In genomic region chr1:226736908-226737818, GRCh38 we compare ENCODE assay signal across 8 cellular contexts. TPM values are rescaled to one million over a fixed set of nuclear protein-coding genes. Genes with fewer than 3 reads are reported as not detected.
A peak's percentile ranks its signal among the peaks of the same experiment; 100 is the strongest.
DNase-seq lines count a peak whose midpoint lies in the region; ATAC-seq and TF ChIP-seq lines count a peak whose summit lies in the region.

No MANE protein-coding gene starts in this region.

- TF ChIP-seq CTCF in mammary epithelial cell (conservative IDR thresholded peaks at IDR 0.05 in 1 of 2, IDR thresholded peaks at IDR 0.05 in 1 of 2; ENCODE audit: extremely low read depth in 1 of 2, insufficient read depth in 1 of 2, low read depth in 1 of 2, low read length in 2 of 2) = peak in 1 of 2 donors; percentile 13

- dilution Hi-C loops in mammary epithelial cell (cut with HindIII; ENCODE audit: low sequenced_read_pairs) = no loop called here

- no peaks in the 10 kb centered on the region for H4K20me1 ChIP-seq in mammary epithelial cell (ENCODE audit: insufficient read depth, low read length)

- H3K36me3 Mint-ChIP-seq in T-helper 1 cell treated with Interleukin-12 subunit alpha and Interleukin-12 subunit beta and Interleukin-4 antibody, amounts not matched to agents 30 μg/mL and 1 μg/mL, for 36 hours (ENCODE audit: low read depth) = peaks cover 26% of the 10 kb centered on the region
- H3K36me3 Mint-ChIP-seq in immature natural killer cell = peaks cover 11 to 27% (median 17%) of the 10 kb centered on the region in 3 donors

- H3K9ac ChIP-seq in mammary epithelial cell (ENCODE audit: insufficient read depth, low read length) (no peak overlapping the region), skeletal muscle satellite cell (ENCODE audit: low read depth, low read length) (peak overlapping the region; percentile 77)

- H3K27ac ChIP-seq in mammary epithelial cell (ENCODE audit: insufficient read depth, low read depth, low read length) = peak overlapping the region; percentile 53

- intact Hi-C loops in mammary epithelial cell (cut with micrococcal nuclease) = loop anchor here (5.0 to 10.0 kb wide), 2 partner anchors 80 to 698 kb away; no protein-coding TSS in a partner anchor

- DNase-seq in stimulated activated CD8-positive, alpha-beta memory T cell treated with anti-CD3 and anti-CD28 coated beads, Interleukin-4, amount 100 ng/mL, for 24 hours (ENCODE audit: low read depth) = peak; percentile 42
- no peak for DNase-seq in stimulated activated CD8-positive, alpha-beta memory T cell treated with anti-CD3 and anti-CD28 coated beads, Interleukin-4, amount 100 ng/mL, for 48 hours
- DNase-seq in mammary epithelial cell (peak; percentile 10), immature natural killer cell (peak; percentile 61 to 69 (median 62)), NCI-H2196 (lab: John Stamatoyannopoulos, UW; ENCODE audit: unreplicated experiment) (no peak)

- peak overlapping the region; percentile 88 for H3K4me3 Mint-ChIP-seq in T-helper 1 cell treated with Interleukin-12 subunit alpha and Interleukin-12 subunit beta and Interleukin-4 antibody, amounts not matched to agents 30 μg/mL and 1 μg/mL, for 36 hours
- peak overlapping the region; percentile 95 to 98 (median 97) for H3K4me3 Mint-ChIP-seq in immature natural killer cell

- H2AFZ ChIP-seq in mammary epithelial cell (ENCODE audit: low read depth, low read length) = peak overlapping the region; percentile 95

- no TSS peak for BruUV-seq in mammary epithelial cell (replicated peaks; lab: Mats Ljungman, UMichigan)

- peaks cover 2% of the 10 kb centered on the region for H3K36me3 ChIP-seq in mammary epithelial cell (ENCODE audit: insufficient read depth, low read length)
- no peaks in the 10 kb centered on the region for H3K36me3 ChIP-seq in skeletal muscle satellite cell (ENCODE audit: insufficient read depth, low read length)

- WGBS in mammary epithelial cell (ENCODE audit: low coverage, missing lambda C conversion rate) = 12% methylated on average over 15 of the region's 89 CpGs

- no peaks in the 10 kb centered on the region for H3K27me3 ChIP-seq in mammary epithelial cell (ENCODE audit: insufficient read depth, low read length)
- H3K27me3 ChIP-seq in skeletal muscle satellite cell (ENCODE audit: control insufficient read depth, insufficient read depth, low read length) = no peaks in the 10 kb centered on the region

- ATAC-seq in HG03103 (IDR thresholded peaks at IDR 0.05; ENCODE audit: low read depth, unreplicated experiment) = peak; percentile 37

- CTCF ChIA-PET in mammary epithelial cell (lab: Charles Lee; ENCODE audit: low non-redundant PET) = interaction anchor here (0.7 kb wide), 1 partner anchor 105 kb away, joined by 5 read pairs; no protein-coding TSS in a partner anchor

- in situ Hi-C loops in mammary epithelial cell (cut with MboI; ENCODE audit: low sequenced_read_pairs in 2 of 2) = no loop called here

- no peaks in the 10 kb centered on the region for H3K27me3 Mint-ChIP-seq in T-helper 1 cell treated with Interleukin-12 subunit alpha and Interleukin-12 subunit beta and Interleukin-4 antibody, amounts not matched to agents 30 μg/mL and 1 μg/mL, for 36 hours (ENCODE audit: low read depth)
- H3K27me3 Mint-ChIP-seq in immature natural killer cell (ENCODE audit: low read depth in 3 of 3) = peaks cover 4 to 11% (median 8%) of the 10 kb centered on the region in 3 donors

- peaks cover 41% of the 10 kb centered on the region for H3K4me1 Mint-ChIP-seq in T-helper 1 cell treated with Interleukin-12 subunit alpha and Interleukin-12 subunit beta and Interleukin-4 antibody, amounts not matched to agents 30 μg/mL and 1 μg/mL, for 36 hours (ENCODE audit: low read depth)
- H3K4me1 Mint-ChIP-seq in immature natural killer cell = peaks cover 54 to 57% of the 10 kb centered on the region in 2 donors

- H3K4me3 ChIP-seq in mammary epithelial cell (replicated peaks in 1 of 3; ENCODE audit: insufficient read depth in 1 of 3, low read depth in 2 of 3, low read length in 3 of 3) (peak overlapping the region; percentile 67 to 89 (median 70)), skeletal muscle satellite cell (ENCODE audit: low read length) (peak overlapping the region; percentile 80)

- no peaks in the 10 kb centered on the region for H3K9me3 ChIP-seq in mammary epithelial cell (replicated peaks; ENCODE audit: insufficient read depth, low read length)
- no peaks in the 10 kb centered on the region for H3K9me3 ChIP-seq in skeletal muscle satellite cell (replicated peaks; ENCODE audit: low read length)

- H3K4me1 ChIP-seq in mammary epithelial cell (ENCODE audit: insufficient read depth, low read length) (peaks cover 22% of the 10 kb centered on the region), skeletal muscle satellite cell (ENCODE audit: control insufficient read depth, insufficient read depth, low read length) (peaks cover 10% of the 10 kb centered on the region)

- H3K4me2 ChIP-seq in mammary epithelial cell (ENCODE audit: insufficient read depth, low read depth, low read length) = peak overlapping the region; percentile 100
- H3K4me2 ChIP-seq in skeletal muscle satellite cell (ENCODE audit: low read length) = peak overlapping the region; percentile 100

- no peaks in the 10 kb centered on the region for H3K9me3 Mint-ChIP-seq in T-helper 1 cell treated with Interleukin-12 subunit alpha and Interleukin-12 subunit beta and Interleukin-4 antibody, amounts not matched to agents 30 μg/mL and 1 μg/mL, for 36 hours
- no peaks in the 10 kb centered on the region for H3K9me3 Mint-ChIP-seq in immature natural killer cell

- peaks cover 33% of the 10 kb centered on the region for H3K79me2 ChIP-seq in mammary epithelial cell (ENCODE audit: insufficient read depth, low read length)

- H3K27ac Mint-ChIP-seq in T-helper 1 cell treated with Interleukin-12 subunit alpha and Interleukin-12 subunit beta and Interleukin-4 antibody, amounts not matched to agents 30 μg/mL and 1 μg/mL, for 36 hours = peak overlapping the region; percentile 88
- peak overlapping the region in 2 of 6 donors; percentile 92 to 94 for H3K27ac Mint-ChIP-seq in immature natural killer cell

RNA-seq across cellular contexts. Expression of gene ITPKB, which starts 1.9 kb away (rescaled TPM):
- 10 to 100 TPM in 1 of 2 donors, 1 to 10 TPM in 1; 6.0 to 11.4 TPM for total RNA-seq in mammary epithelial cell
- 4.1 TPM for polyA plus RNA-seq in mammary epithelial cell
- 24.9 TPM for polyA minus RNA-seq in mammary epithelial cell
- 10 to 100 TPM; 14.1 to 37.8 (median 18.7) TPM for polyA plus RNA-seq in immature natural killer cell
- total RNA-seq in skeletal muscle satellite cell (2012; rRNA removed) = 1.5 and 2.2 TPM in 2 replicates

Comparison
In these comparisons a context has a peak if more than half of its experiments do, and no peak if none do; other contexts are left out.
1. DNase-seq: peak in stimulated activated CD8-positive, alpha-beta memory T cell treated with anti-CD3 and anti-CD28 coated beads, Interleukin-4, amount 100 ng/mL, for 24 hours (single experiment), mammary epithelial cell (single experiment) and immature natural killer cell (3 of 3); none in stimulated activated CD8-positive, alpha-beta memory T cell treated with anti-CD3 and anti-CD28 coated beads, Interleukin-4, amount 100 ng/mL, for 48 hours (single experiment) and NCI-H2196 (single experiment).